ENCODE assay signal across 14 cellular contexts in the genomic region with DNA sequence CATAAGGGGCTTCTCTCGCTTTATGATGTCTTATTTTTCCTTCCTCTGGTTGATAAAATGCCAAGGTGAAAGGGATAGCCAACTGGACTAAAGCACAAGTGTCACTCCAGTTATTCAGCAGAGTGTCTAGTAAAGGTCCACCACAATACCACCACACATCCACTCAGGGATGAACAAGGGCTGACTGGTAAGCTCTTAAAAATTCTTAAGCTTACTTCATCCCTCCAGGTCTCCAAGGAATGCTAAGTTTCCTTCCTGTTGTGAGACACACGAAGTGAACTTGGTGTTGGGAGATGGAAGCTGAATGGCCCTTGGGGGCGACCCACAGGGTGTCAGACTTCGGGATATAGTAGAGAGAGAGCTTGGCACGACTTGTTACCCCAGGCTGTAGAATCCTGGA.
"Had no signal": no experiment of that assay in that cellular context is flagged by ENCODE, and none has a peak within 500 bp of the region (broad histone marks: within the 10 kb centered on the region; RNA-seq: fewer than 3 reads in every experiment).

No MANE protein-coding gene starts in this region.

- H3K27me3 ChIP-seq: breast epithelium, stomach had no signal

- ATAC-seq: mucosa of descending colon; naive thymus-derived CD8-positive, alpha-beta T cell; sciatic nerve had no signal

- DNase-seq: activated CD4-positive, alpha-beta T cell treated with anti-CD3 and anti-CD28 coated beads for 1 hour; activated T-cell treated with anti-CD3 and anti-CD28 coated beads, Interleukin-2, amount 50 U/mL, for 1 hour; anterior cingulate cortex; dermis blood vessel endothelial cell; hippocampal formation; mucosa of descending colon; naive thymus-derived CD8-positive, alpha-beta T cell; stimulated activated CD4-positive, alpha-beta T cell treated with anti-CD3 and anti-CD28 coated beads, Interleukin-12 subunit alpha, Interleukin-12 subunit beta, amount 100 ng/mL, for 4 hours; stomach had no signal

- H3K27ac Mint-ChIP-seq: progenitor cell of endocrine pancreas had no signal

- H3K36me3 Mint-ChIP-seq: naive thymus-derived CD8-positive, alpha-beta T cell had no signal

- H3K36me3 ChIP-seq: breast epithelium, stomach, thoracic aorta had no signal

- H3K27ac ChIP-seq: breast epithelium, stomach, thoracic aorta had no signal

- H3K4me3 Mint-ChIP-seq: naive thymus-derived CD8-positive, alpha-beta T cell had no signal

- H3K9me3 ChIP-seq: breast epithelium, mucosa of descending colon, stomach, thoracic aorta had no signal

- H3K27me3 Mint-ChIP-seq: progenitor cell of endocrine pancreas had no signal

- H3K4me3 ChIP-seq: breast epithelium, lung, mucosa of descending colon, stomach, thoracic aorta had no signal
